ENCODE assay signal across 8 cellular contexts in the genomic region with DNA sequence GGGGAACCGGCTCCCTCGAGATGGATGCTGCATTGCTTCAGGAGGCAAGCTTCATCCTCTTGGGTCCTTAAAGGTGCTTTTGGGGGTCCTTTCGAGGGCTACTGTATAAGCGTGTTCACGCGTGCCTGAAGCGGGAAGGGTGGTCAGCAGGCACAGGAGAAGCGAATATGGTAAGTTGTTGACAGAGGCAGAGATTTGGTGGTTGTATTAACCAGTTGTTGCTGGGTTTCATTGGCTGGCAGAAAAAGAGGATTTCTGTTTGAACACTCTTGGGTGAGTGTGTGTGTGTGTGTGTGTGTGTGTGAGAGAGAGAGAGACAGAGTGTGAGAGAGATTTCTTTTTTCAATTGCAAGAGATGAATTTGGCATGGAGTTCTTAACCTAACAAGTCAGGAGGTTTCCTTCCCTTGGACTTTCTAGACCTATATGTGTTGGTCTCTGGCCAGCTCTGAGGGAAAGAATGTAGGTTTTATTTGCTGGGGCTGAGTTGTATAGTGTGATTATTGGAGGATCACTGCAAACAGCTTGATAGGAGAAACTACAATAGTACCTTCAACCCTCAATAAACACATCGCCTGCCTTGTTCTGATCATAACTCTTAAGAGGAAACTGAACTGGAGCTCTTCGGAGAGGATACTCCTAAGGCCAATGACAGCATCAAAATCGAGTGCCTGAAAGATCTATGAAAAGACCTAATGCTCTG. TPM values are rescaled to one million over a fixed set of nuclear protein-coding genes. Genes with fewer than 3 reads are reported as not detected.
A peak's percentile ranks its signal among the peaks of the same experiment; 100 is the strongest.
DNase-seq lines count a peak whose midpoint lies in the region; ATAC-seq and TF ChIP-seq lines count a peak whose summit lies in the region.

No MANE protein-coding gene starts in this region.

- no peaks in the 10 kb centered on the region for H3K9me2 ChIP-seq in Karpas-422 (replicated peaks; ENCODE audit: insufficient read depth, low read length)

- H3K4me3 ChIP-seq in Karpas-422 (ENCODE audit: low read length) (peak overlapping the region; percentile 83), ascending aorta (peak overlapping the region; percentile 94 to 97), suprapubic skin (peak overlapping the region; percentile 83)

- TF ChIP-seq EP300 in suprapubic skin (IDR thresholded peaks at IDR 0.05): no peak

- intact Hi-C loops in ascending aorta (cut with DNase I) (loop anchor here (2.0 to 5.0 kb wide), 2 partner anchors 140 to 331 kb away; no protein-coding TSS in a partner anchor), left colon (cut with DNase I, micrococcal nuclease) (loop anchor here in 1 of 2 donors (5.0 to 10.0 kb wide), 2 partner anchors 139 to 328 kb away; no protein-coding TSS in a partner anchor)

- peak overlapping the region; percentile 45; the same call in 1 of the 2 replicates for H3K27ac ChIP-seq in Karpas-422 (ENCODE audit: low read length)
- peak overlapping the region; percentile 92 to 94 for H3K27ac ChIP-seq in ascending aorta
- H3K27ac ChIP-seq in suprapubic skin: peak overlapping the region; percentile 93

- H3K27me3 ChIP-seq in Karpas-422 (ENCODE audit: low read length): no peaks in the 10 kb centered on the region
- no peaks in the 10 kb centered on the region for H3K27me3 ChIP-seq in ascending aorta
- no peaks in the 10 kb centered on the region for H3K27me3 ChIP-seq in suprapubic skin

- peak overlapping the region; percentile 35; the same call in 1 of the 2 replicates for H2AFZ ChIP-seq in Karpas-422 (ENCODE audit: low read length)

- H4K20me1 ChIP-seq in Karpas-422 (ENCODE audit: insufficient read depth, low read depth, low read length): no peaks in the 10 kb centered on the region

- 1% methylated on average over 11 of the region's 11 CpGs for WGBS in suprapubic skin

- H3K36me3 ChIP-seq in Karpas-422 (ENCODE audit: insufficient read depth, low read length): no peaks in the 10 kb centered on the region
- no peaks in the 10 kb centered on the region for H3K36me3 ChIP-seq in ascending aorta
- H3K36me3 ChIP-seq in suprapubic skin: no peaks in the 10 kb centered on the region

- no peak for TF ChIP-seq POLR2A in suprapubic skin (IDR thresholded peaks at IDR 0.05)

- peak; percentile 2 for DNase-seq in activated CD4-positive, CD25-positive, alpha-beta regulatory T cell treated with anti-CD3 and anti-CD28 coated beads, Interleukin-2, amount 50 U/mL, for 16 hours (ENCODE audit: low read depth, low spot score)
- peak; percentile 65 for DNase-seq in Karpas-422
- DNase-seq in ascending aorta (ENCODE audit: low spot score in 2 of 2): no peak
- DNase-seq in left colon: no peak
- DNase-seq in suprapubic skin (ENCODE audit: low spot score in 2 of 2): no peak
- no peak for DNase-seq in HEK293T (ENCODE audit: extremely low spot score)

- peak overlapping the region; percentile 92 for H3K9ac ChIP-seq in Karpas-422 (ENCODE audit: low read length)

- H3K4me2 ChIP-seq in Karpas-422 (ENCODE audit: low read depth, low read length, poor library complexity, severe bottlenecking): peak overlapping the region; percentile 76

- H3K9me3 ChIP-seq in Karpas-422 (ENCODE audit: low read length): no peaks in the 10 kb centered on the region
- H3K9me3 ChIP-seq in ascending aorta: no peaks in the 10 kb centered on the region
- no peaks in the 10 kb centered on the region for H3K9me3 ChIP-seq in suprapubic skin

- ATAC-seq in activated CD4-positive, CD25-positive, alpha-beta regulatory T cell treated with anti-CD3 and anti-CD28 coated beads, Interleukin-2, amount 50 U/mL, for 24 hours: no peak
- ATAC-seq in left colon (peak; percentile 54), GM19023 (IDR thresholded peaks at IDR 0.05; ENCODE audit: unreplicated experiment) (no peak)

- CTCF ChIA-PET in HEK293T (lab: Yijun Ruan, JAX): interaction anchor here (0.6 to 2.0 kb wide), 3 partner anchors 51 to 238 kb away, joined by 4 to 7 read pairs (median 5); no protein-coding TSS in a partner anchor

- POLR2A ChIA-PET in HEK293T (lab: Yijun Ruan, JAX): interaction anchor here (1.2 to 3.1 kb wide), 4 partner anchors 10 to 338 kb away, joined by 3 to 18 read pairs (median 10); partner anchors contain the start of genes DNAJB12 and MICU1

- TF ChIP-seq CTCF in ascending aorta (IDR thresholded peaks at IDR 0.05) (no peak), suprapubic skin (IDR thresholded peaks at IDR 0.05) (no peak)

- H3K79me2 ChIP-seq in Karpas-422 (ENCODE audit: low read length): peaks cover 53% of the 10 kb centered on the region

- H3K4me1 ChIP-seq in Karpas-422 (ENCODE audit: low read length) (peaks cover 36% of the 10 kb centered on the region), ascending aorta (peaks cover 0 to 21% of the 10 kb centered on the region in 2 donors), suprapubic skin (peaks cover 21% of the 10 kb centered on the region)

TF ChIP-seq in HEK293T, 16 proteins besides CTCF, POLR2A, EP300 and RAD21:
- TF ChIP-seq HDGF (IDR thresholded peaks at IDR 0.05; ENCODE audit: borderline replicate concordance) (no peak), LEF1 (IDR thresholded peaks at IDR 0.05; ENCODE audit: borderline replicate concordance) (no peak), BHLHE40 (IDR thresholded peaks at IDR 0.05; ENCODE audit: borderline replicate concordance) (no peak), SP1 (IDR thresholded peaks at IDR 0.05) (no peak), FOXK2 (IDR thresholded peaks at IDR 0.05) (no peak), CTBP1 (IDR thresholded peaks at IDR 0.05; ENCODE audit: borderline replicate concordance) (no peak), L3MBTL2 (conservative IDR thresholded peaks at IDR 0.05) (no peak; the same call in 1 of the 2 replicates), FOXM1 (IDR thresholded peaks at IDR 0.05; ENCODE audit: borderline replicate concordance) (no peak), NFRKB (IDR thresholded peaks at IDR 0.05) (no peak)
- TF ChIP-seq, protein P1, sequence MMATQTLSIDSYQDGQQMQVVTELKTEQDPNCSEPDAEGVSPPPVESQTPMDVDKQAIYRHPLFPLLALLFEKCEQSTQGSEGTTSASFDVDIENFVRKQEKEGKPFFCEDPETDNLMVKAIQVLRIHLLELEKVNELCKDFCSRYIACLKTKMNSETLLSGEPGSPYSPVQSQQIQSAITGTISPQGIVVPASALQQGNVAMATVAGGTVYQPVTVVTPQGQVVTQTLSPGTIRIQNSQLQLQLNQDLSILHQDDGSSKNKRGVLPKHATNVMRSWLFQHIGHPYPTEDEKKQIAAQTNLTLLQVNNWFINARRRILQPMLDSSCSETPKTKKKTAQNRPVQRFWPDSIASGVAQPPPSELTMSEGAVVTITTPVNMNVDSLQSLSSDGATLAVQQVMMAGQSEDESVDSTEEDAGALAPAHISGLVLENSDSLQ (IDR thresholded peaks at IDR 0.05): no peak

RNA-seq across cellular contexts. Expression of gene MCU, which starts 1.1 kb away (rescaled TPM):
- total RNA-seq in Karpas-422 (2014; rRNA removed; shearing (Covaris generic); ENCODE audit: low replicate concordance): 16.2 and 41.3 TPM in 2 replicates
- total RNA-seq in ascending aorta: 22.0 TPM
- total RNA-seq in left colon: 100 to 1,000 TPM in 1 of 2 donors, 10 to 100 TPM in 1; 84.6 to 106 TPM
- total RNA-seq in suprapubic skin: 10 to 100 TPM; 28.3 to 31.7 (median 29.7) TPM

Comparison
In these comparisons a context has a peak if more than half of its experiments do, and no peak if none do; other contexts are left out.
1. DNase-seq: peak in activated CD4-positive, CD25-positive, alpha-beta regulatory T cell treated with anti-CD3 and anti-CD28 coated beads, Interleukin-2, amount 50 U/mL, for 16 hours (single experiment) and Karpas-422 (single experiment); none in ascending aorta (0 of 2), left colon (0 of 2), suprapubic skin (0 of 2) and HEK293T (single experiment).
2. Peak in every context shown above with its lines, with median percentiles within 50 percentile points of each other: H3K27ac ChIP-seq and H3K4me3 ChIP-seq.